Comparison of ENCODE assay signal across 10 cellular contexts in genomic region chr12:68521321-68521839, GRCh38.
DNase-seq lines count a peak whose midpoint lies in the region; ATAC-seq and TF ChIP-seq lines count a peak whose summit lies in the region.
"Had no signal": no experiment of that assay in that cellular context is flagged by ENCODE, and none has a peak within 500 bp of the region (broad histone marks: within the 10 kb centered on the region; RNA-seq: fewer than 3 reads in every experiment).

No MANE protein-coding gene starts in this region.

- no peak for TF ChIP-seq CTCF in SK-N-SH (IDR thresholded peaks at IDR 0.05)
- no peak for TF ChIP-seq CTCF in fibroblast of pulmonary artery (IDR thresholded peaks at IDR 0.05; ENCODE audit: low read length, missing control alignments)
- no peak for TF ChIP-seq CTCF in retinal pigment epithelial cell (conservative IDR thresholded peaks at IDR 0.05; ENCODE audit: low read depth, low read length)
- no peak for TF ChIP-seq CTCF in sigmoid colon (IDR thresholded peaks at IDR 0.05)

- H3K27me3 ChIP-seq in GM23248 (replicated peaks; ENCODE audit: insufficient read depth) (no peaks in the 10 kb centered on the region), SK-N-SH (ENCODE audit: insufficient read depth) (no peaks in the 10 kb centered on the region), sigmoid colon (no peaks in the 10 kb centered on the region)

- POLR2A ChIA-PET in SK-N-SH (lab: Yijun Ruan, JAX), result interaction anchor here (0.7 kb wide), 1 partner anchor 96 kb away, joined by 4 read pairs; no protein-coding TSS in a partner anchor

- H3K79me2 ChIP-seq in GM23248 (ENCODE audit: insufficient read depth) (no peaks in the 10 kb centered on the region), SK-N-SH (ENCODE audit: insufficient read depth) (no peaks in the 10 kb centered on the region)

- H3K36me3 ChIP-seq in GM23248 (ENCODE audit: low read depth), result no peaks in the 10 kb centered on the region
- H3K36me3 ChIP-seq in SK-N-SH (replicated peaks in 1 of 2; ENCODE audit: control insufficient read depth in 1 of 2, insufficient read depth in 2 of 2, low read length in 1 of 2), result no peaks in the 10 kb centered on the region
- no peaks in the 10 kb centered on the region for H3K36me3 ChIP-seq in sigmoid colon

- H3K9ac ChIP-seq in GM23248 (peak overlapping the region; percentile 83), SK-N-SH (peak overlapping the region; percentile 88)

- H3K4me1 ChIP-seq in GM23248 (ENCODE audit: insufficient read depth) (peaks cover 18% of the 10 kb centered on the region), SK-N-SH (ENCODE audit: control insufficient read depth in 1 of 2, insufficient read depth in 2 of 2, low read depth in 1 of 2, low read length in 1 of 2) (peaks cover 6 to 18% of the 10 kb centered on the region in 2 experiments; a peak in 3 of 4 replicates), sigmoid colon (no peaks in the 10 kb centered on the region)

- DNase-seq in GM23248 (peak; percentile 87), SK-N-SH (peak; percentile 27), fibroblast of pulmonary artery (ENCODE audit: low read depth) (peak; percentile 83), retinal pigment epithelial cell (ENCODE audit: low read depth) (peak; percentile 58), sigmoid colon (no peak), HK-2 (ENCODE audit: unreplicated experiment) (no peak)
- DNase-seq: amygdala; NK-92 treated with Interleukin-12 subunit alpha and Interleukin-12 subunit beta, amount 100 ng/mL, for 24 hours had no signal

- H2AFZ ChIP-seq in GM23248, result peak overlapping the region; percentile 82
- peak overlapping the region; percentile 76 for H2AFZ ChIP-seq in SK-N-SH (ENCODE audit: low read depth)

- peaks cover 19% of the 10 kb centered on the region; the same call in 1 of the 2 replicates for H3F3A ChIP-seq in GM23248 (ENCODE audit: insufficient read depth)
- peaks cover 32% of the 10 kb centered on the region for H3F3A ChIP-seq in SK-N-SH (replicated peaks; ENCODE audit: insufficient read depth)

- H3K27ac ChIP-seq in GM23248 (peak overlapping the region; percentile 95), SK-N-SH (ENCODE audit: low read depth in 2 of 2, low read length in 1 of 2) (peak overlapping the region; percentile 91 to 100), sigmoid colon (peak overlapping the region in 2 of 4 donors; percentile 18 to 30)

- intact Hi-C loops in sigmoid colon (cut with DNase I), result loop anchor here (10.0 kb wide), 1 partner anchor 83 kb away; no protein-coding TSS in a partner anchor

- TF ChIP-seq POLR2A in sigmoid colon (IDR thresholded peaks at IDR 0.05), result no peak

- 1 to 2% methylated on average over 5 of the region's 5 CpGs for WGBS in GM23248 (ENCODE audit: low coverage in 1 of 2, low lambda C conversion rate in 2 of 2, missing lambda C conversion rate in 2 of 2), 2 experiments
- 2% methylated on average over 5 of the region's 5 CpGs for WGBS in SK-N-SH (ENCODE audit: low lambda C conversion rate)
- 63 to 82% methylated on average over 5 of the region's 5 CpGs for WGBS in sigmoid colon, 2 donors

- H3K9me2 ChIP-seq in GM23248 (ENCODE audit: insufficient read depth) (no peaks in the 10 kb centered on the region), SK-N-SH (no peaks in the 10 kb centered on the region)

- H3K4me3 ChIP-seq in GM23248, result peak overlapping the region; percentile 63
- peak overlapping the region; percentile 14 to 25; a peak in 2 of 4 replicates for H3K4me3 ChIP-seq in SK-N-SH (ENCODE audit: low read depth in 2 of 2, low read length in 1 of 2)
- H3K4me3 ChIP-seq in fibroblast of pulmonary artery (replicated peaks; ENCODE audit: low read depth, low read length), result peak overlapping the region; percentile 2
- H3K4me3 ChIP-seq in retinal pigment epithelial cell (ENCODE audit: low read length), result no peak overlapping the region
- no peak overlapping the region for H3K4me3 ChIP-seq in sigmoid colon

- in situ Hi-C loops in GM23248 (cut with MboI), result no loop called here

- H3K4me2 ChIP-seq in GM23248 (ENCODE audit: unreplicated experiment) (peak overlapping the region; percentile 78), SK-N-SH (peak overlapping the region; percentile 67)

- ATAC-seq in HG03460 (IDR thresholded peaks at IDR 0.05; ENCODE audit: unreplicated experiment), result no peak
- no peak for ATAC-seq in HG03280 (IDR thresholded peaks at IDR 0.05; ENCODE audit: unreplicated experiment)

- TF ChIP-seq EP300 in SK-N-SH (IDR thresholded peaks at IDR 0.05; ENCODE audit: borderline replicate concordance in 1 of 2, low read depth in 1 of 2, low read length in 1 of 2), result peak in 1 of 2 experiments; percentile 85; a peak in 1 of 4 replicates
- TF ChIP-seq EP300 in sigmoid colon (IDR thresholded peaks at IDR 0.05), result no peak

- no peaks in the 10 kb centered on the region for H4K20me1 ChIP-seq in GM23248 (ENCODE audit: insufficient read depth)
- H4K20me1 ChIP-seq in SK-N-SH (ENCODE audit: insufficient read depth), result no peaks in the 10 kb centered on the region

- CTCF ChIA-PET in SK-N-SH (lab: Yijun Ruan, JAX), result interaction anchor here (1.3 kb wide), 1 partner anchor 11 kb away, joined by 4 read pairs; no protein-coding TSS in a partner anchor

- no peaks in the 10 kb centered on the region for H3K9me3 ChIP-seq in GM23248 (ENCODE audit: low read depth)
- H3K9me3 ChIP-seq in SK-N-SH, result no peaks in the 10 kb centered on the region
- no peaks in the 10 kb centered on the region for H3K9me3 ChIP-seq in sigmoid colon

- TF ChIP-seq RAD21 in SK-N-SH (IDR thresholded peaks at IDR 0.05; ENCODE audit: low read length), result no peak

TF ChIP-seq in SK-N-SH, 30 proteins besides CTCF, POLR2A, EP300 and RAD21 (continues in another document):
- TF ChIP-seq MXI1 (IDR thresholded peaks at IDR 0.05; ENCODE audit: low read depth, low read length) (no peak), RFX5 (IDR thresholded peaks at IDR 0.05; ENCODE audit: low read length) (no peak), MEF2A (IDR thresholded peaks at IDR 0.05; ENCODE audit: borderline replicate concordance, low read depth) (no peak), FOXM1 (IDR thresholded peaks at IDR 0.05; ENCODE audit: low read depth) (peak; percentile 62; the same call in 1 of the 2 replicates), TEAD4 (IDR thresholded peaks at IDR 0.05; ENCODE audit: borderline replicate concordance, insufficient read depth) (no peak), EZH2phosphoT487 (IDR thresholded peaks at IDR 0.05; ENCODE audit: borderline replicate concordance, low read depth) (no peak), NRF1 (IDR thresholded peaks at IDR 0.05; ENCODE audit: low read depth, low read length) (no peak), JUND (IDR thresholded peaks at IDR 0.05) (peak; percentile 69), GATA2 (CRISPR knock-in tag; IDR thresholded peaks at IDR 0.05) (no peak), TCF12 (IDR thresholded peaks at IDR 0.05) (peak; percentile 86), IRF3 (IDR thresholded peaks at IDR 0.05; ENCODE audit: low read depth, low read length) (no peak), RCOR1 (IDR thresholded peaks at IDR 0.05; ENCODE audit: low read length) (no peak), SIN3A (IDR thresholded peaks at IDR 0.05; ENCODE audit: borderline replicate concordance, low read depth, low read length) (no peak), FOXJ3 (CRISPR knock-in tag; IDR thresholded peaks at IDR 0.05) (no peak), PBX3 (IDR thresholded peaks at IDR 0.05) (peak; percentile 68), FOSL2 (IDR thresholded peaks at IDR 0.05; ENCODE audit: borderline replicate concordance, low read depth) (peak; percentile 85; the same call in 1 of the 2 replicates), ELF1 (IDR thresholded peaks at IDR 0.05) (peak; percentile 50; the same call in 1 of the 2 replicates), CHD2 (IDR thresholded peaks at IDR 0.05; ENCODE audit: low read length, partially characterized antibody) (no peak)

Comparison
In these comparisons a context has a peak if more than half of its experiments do, and no peak if none do; other contexts are left out.
1. DNase-seq: peak in GM23248 (single experiment), SK-N-SH (single experiment), fibroblast of pulmonary artery (single experiment) and retinal pigment epithelial cell (single experiment); none in sigmoid colon (single experiment) and HK-2 (single experiment).
2. H3K4me3 ChIP-seq: peak in GM23248 (single experiment), SK-N-SH (2 of 2) and fibroblast of pulmonary artery (single experiment); none in retinal pigment epithelial cell (single experiment) and sigmoid colon (0 of 4).